8 cellular contexts compared by ENCODE assay signal in genomic region chrX:20067709-20068315, GRCh38. TPM values are rescaled to one million over a fixed set of nuclear protein-coding genes. Genes with fewer than 3 reads are reported as not detected.
DNase-seq lines count a peak whose midpoint lies in the region; ATAC-seq and TF ChIP-seq lines count a peak whose summit lies in the region.

No MANE protein-coding gene starts in this region.

- H3K27me3 ChIP-seq in lower lobe of right lung (ENCODE audit: low read depth) = no peaks in the 10 kb centered on the region

- no peaks in the 10 kb centered on the region for H3K4me1 ChIP-seq in lower lobe of right lung

- H3K9me3 Mint-ChIP-seq in natural killer cell (no peaks in the 10 kb centered on the region), mesothelial cell of epicardium (peaks cover 16% of the 10 kb centered on the region)

- H3K4me3 ChIP-seq in choroid plexus epithelial cell (ENCODE audit: low read depth, low read length) (no peak overlapping the region), lower lobe of right lung (no peak overlapping the region)

- no peak overlapping the region for H3K27ac ChIP-seq in lower lobe of right lung

- H3K36me3 ChIP-seq in lower lobe of right lung = no peaks in the 10 kb centered on the region

- peaks cover 0 to 5% of the 10 kb centered on the region in 2 donors for H3K27me3 Mint-ChIP-seq in natural killer cell (ENCODE audit: low read depth in 2 of 2)
- no peaks in the 10 kb centered on the region for H3K27me3 Mint-ChIP-seq in mesothelial cell of epicardium (ENCODE audit: low read depth)

- no peak for TF ChIP-seq CTCF in choroid plexus epithelial cell (conservative IDR thresholded peaks at IDR 0.05; ENCODE audit: low read depth, low read length)
- no peak for TF ChIP-seq CTCF in lower lobe of right lung (IDR thresholded peaks at IDR 0.05)
- TF ChIP-seq CTCF in natural killer cell (IDR thresholded peaks at IDR 0.05) = no peak
- no peak for TF ChIP-seq CTCF in mesothelial cell of epicardium (IDR thresholded peaks at IDR 0.05; ENCODE audit: unreplicated experiment)

- peak; percentile 1 for DNase-seq in DMS153 treated with DMSO at 0.1 percent for 48 hours (lab: John Stamatoyannopoulos, UW; ENCODE audit: unreplicated experiment)
- peak; percentile 21 to 61 for DNase-seq in NCI-H446 (lab: John Stamatoyannopoulos, UW)
- DNase-seq in choroid plexus epithelial cell (ENCODE audit: low read depth) = peak; percentile 88
- DNase-seq in lower lobe of right lung = peak; percentile 71
- DNase-seq in natural killer cell = no peak
- no peak for DNase-seq in mesothelial cell of epicardium (ENCODE audit: low spot score in 2 of 2, unreplicated experiment in 2 of 2)
- no peak for DNase-seq in activated CD4-positive, alpha-beta T cell treated with anti-CD3 and anti-CD28 coated beads for 4 hours

- H3K4me1 Mint-ChIP-seq in natural killer cell (no peaks in the 10 kb centered on the region), mesothelial cell of epicardium (peaks cover 4% of the 10 kb centered on the region)

- intact Hi-C loops in lower lobe of right lung (cut with DNase I) = no loop called here
- intact Hi-C loops in natural killer cell (cut with micrococcal nuclease) = loop anchor here (1.0 to 5.0 kb wide), 2 partner anchors 526 to 696 kb away; no protein-coding TSS in a partner anchor

- H3K27ac Mint-ChIP-seq in natural killer cell = no peak overlapping the region
- no peak overlapping the region for H3K27ac Mint-ChIP-seq in mesothelial cell of epicardium

- peak; percentile 91 to 95 for ATAC-seq in lower lobe of right lung
- ATAC-seq in natural killer cell = no peak
- no peak for ATAC-seq in HG02981 (IDR thresholded peaks at IDR 0.05; ENCODE audit: unreplicated experiment)

- no peaks in the 10 kb centered on the region for H3K9me3 ChIP-seq in lower lobe of right lung

- H3K36me3 Mint-ChIP-seq in natural killer cell (no peaks in the 10 kb centered on the region), mesothelial cell of epicardium (no peaks in the 10 kb centered on the region)

- H3K4me3 Mint-ChIP-seq in natural killer cell = no peak overlapping the region
- no peak overlapping the region for H3K4me3 Mint-ChIP-seq in mesothelial cell of epicardium

RNA-seq across cellular contexts. Expression of gene MAP7D2, which starts 48.9 kb away (rescaled TPM):
- total RNA-seq in lower lobe of right lung (0.35 TPM), natural killer cell (1 to 10 TPM in 1 of 3 donors, under 1 TPM in 1, not detected in 1; 0.09 to 1.5 TPM), mesothelial cell of epicardium (0.93 to 1.4 TPM (median 1.3 TPM) in 3 replicates)

Comparison
In these comparisons a context has a peak if more than half of its experiments do, and no peak if none do; other contexts are left out.
1. DNase-seq: peak in DMS153 treated with DMSO at 0.1 percent for 48 hours (single experiment), NCI-H446 (2 of 2), choroid plexus epithelial cell (single experiment) and lower lobe of right lung (single experiment); none in natural killer cell (single experiment), mesothelial cell of epicardium (0 of 2) and activated CD4-positive, alpha-beta T cell treated with anti-CD3 and anti-CD28 coated beads for 4 hours (0 of 2).
2. ATAC-seq: peak in lower lobe of right lung (2 of 2); none in natural killer cell (0 of 3) and HG02981 (single experiment).